22 cellular contexts compared by ENCODE assay signal in the genomic region with DNA sequence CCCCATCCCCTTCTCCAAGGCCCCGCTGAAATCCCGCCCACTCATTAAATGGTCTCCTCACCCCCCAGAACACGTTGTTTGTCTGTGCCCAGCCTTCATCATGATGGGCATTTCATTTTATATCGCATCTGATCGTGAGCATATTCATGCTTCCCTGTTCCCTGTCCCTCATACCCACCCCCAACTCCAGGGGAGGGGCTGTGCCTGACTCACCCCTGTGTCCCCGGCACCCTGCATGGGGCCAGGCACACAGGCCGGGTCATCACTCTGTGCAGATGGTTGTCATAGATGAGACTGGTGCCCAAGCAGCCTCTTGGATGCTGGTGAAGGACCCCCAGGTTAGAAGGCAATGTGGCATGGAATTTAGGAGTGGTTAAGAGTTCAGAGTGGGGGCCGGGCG.
"Had no signal": no experiment of that assay in that cellular context is flagged by ENCODE, and none has a peak within 500 bp of the region (broad histone marks: within the 10 kb centered on the region; RNA-seq: fewer than 3 reads in every experiment).

No MANE protein-coding gene starts in this region.

- H3K27ac ChIP-seq: esophagus muscularis mucosa, gastroesophageal sphincter, heart left ventricle, left ventricle myocardium inferior had no signal

- H3K36me3 Mint-ChIP-seq: activated naive CD4-positive, alpha-beta T cell treated with anti-CD3 and anti-CD28 coated beads, Interleukin-2, amount 50 U/mL, for 24 hours had no signal

- ATAC-seq: activated CD4-positive, alpha-beta T cell treated with anti-CD3 and anti-CD28 coated beads for 36 hours; gastroesophageal sphincter; heart left ventricle; stimulated activated naive CD8-positive, alpha-beta T cell treated with anti-CD3 and anti-CD28 coated beads, Interleukin-15, Interleukin-2, amounts not matched to agents 100 U/mL and 50 U/mL, for 24 hours had no signal

- H3K4me1 Mint-ChIP-seq: activated naive CD4-positive, alpha-beta T cell treated with anti-CD3 and anti-CD28 coated beads, Interleukin-2, amount 50 U/mL, for 24 hours had no signal

- H3K9me3 Mint-ChIP-seq: activated naive CD4-positive, alpha-beta T cell treated with anti-CD3 and anti-CD28 coated beads, Interleukin-2, amount 50 U/mL, for 24 hours; dendritic cell treated with granulocyte-macrophage colony-stimulating factor and Interleukin-4, amounts not matched to agents 40 ng/mL and 50 ng/mL, for 4 days had no signal

- H3K4me3 ChIP-seq: esophagus muscularis mucosa, gastroesophageal sphincter, heart left ventricle, left ventricle myocardium inferior had no signal

- H3K4me3 Mint-ChIP-seq: activated CD4-positive, alpha-beta T cell treated with anti-CD3 and anti-CD28 coated beads for 36 hours; activated naive CD4-positive, alpha-beta T cell treated with anti-CD3 and anti-CD28 coated beads, Interleukin-2, amount 50 U/mL, for 24 hours; dendritic cell treated with granulocyte-macrophage colony-stimulating factor and Interleukin-4, amounts not matched to agents 40 ng/mL and 50 ng/mL, for 4 days; naive B cell had no signal

- FAIRE-seq: astrocyte, bronchial epithelial cell, endothelial cell of umbilical vein had no signal

- H3K27ac Mint-ChIP-seq: activated CD4-positive, alpha-beta T cell treated with anti-CD3 and anti-CD28 coated beads for 36 hours; activated naive CD4-positive, alpha-beta T cell treated with anti-CD3 and anti-CD28 coated beads, Interleukin-2, amount 50 U/mL, for 24 hours; dendritic cell treated with granulocyte-macrophage colony-stimulating factor and Interleukin-4, amounts not matched to agents 40 ng/mL and 50 ng/mL, for 4 days had no signal

- DNase-seq: activated CD4-positive, alpha-beta T cell treated with anti-CD3 and anti-CD28 coated beads for 36 hours; activated CD4-positive, alpha-beta T cell treated with anti-CD3 and anti-CD28 coated beads, Interleukin-2, amount 50 U/mL, for 48 hours; activated gamma-delta T cell; cerebellar nuclear complex; effector memory CD4-positive, alpha-beta T cell; heart left ventricle; left ventricle myocardium inferior; mammary epithelial cell; naive B cell; retina; stimulated activated CD4-positive, alpha-beta T cell treated with anti-CD3 and anti-CD28 coated beads, Interleukin-12 subunit alpha, Interleukin-12 subunit beta, amount 100 ng/mL, for 4 hours; stimulated activated CD4-positive, alpha-beta T cell treated with anti-CD3 and anti-CD28 coated beads, Interleukin-1b, Interleukin-23, amount 100 ng/mL, for 48 hours; stimulated activated naive CD8-positive, alpha-beta T cell treated with anti-CD3 and anti-CD28 coated beads, Interleukin-15, Interleukin-2, amounts not matched to agents 100 U/mL and 50 U/mL, for 24 hours; T-helper 2 cell; trophoblast cell had no signal

- H3K36me3 ChIP-seq: esophagus muscularis mucosa, gastroesophageal sphincter, heart left ventricle, left ventricle myocardium inferior had no signal

- H3K9me3 ChIP-seq: esophagus muscularis mucosa, gastroesophageal sphincter, heart left ventricle, left ventricle myocardium inferior had no signal
